Comparison of ENCODE assay signal across 22 cellular contexts in genomic region chr14:34361504-34362011, GRCh38.
DNase-seq lines count a peak whose midpoint lies in the region; ATAC-seq and TF ChIP-seq lines count a peak whose summit lies in the region.
"Had no signal": no experiment of that assay in that cellular context is flagged by ENCODE, and none has a peak within 500 bp of the region (broad histone marks: within the 10 kb centered on the region; RNA-seq: fewer than 3 reads in every experiment).

No MANE protein-coding gene starts in this region.

- no peak overlapping the region for H3K27ac Mint-ChIP-seq in immature natural killer cell
- H3K27ac Mint-ChIP-seq: CD4-positive, CD25-positive, alpha-beta regulatory T cell; dendritic cell treated with granulocyte-macrophage colony-stimulating factor and Interleukin-4, amounts not matched to agents 40 ng/mL and 50 ng/mL, for 4 days had no signal

- TF ChIP-seq CTCF in gastroesophageal sphincter (IDR thresholded peaks at IDR 0.05): no peak

- H3K27ac ChIP-seq in gastroesophageal sphincter (peak overlapping the region in 3 of 4 donors; percentile 29 to 73 (median 62)), muscle layer of duodenum (ENCODE audit: low read length) (peak overlapping the region; percentile 47), aorta (ENCODE audit: low read depth in 1 of 2, low read length in 2 of 2) (no peak overlapping the region)
- H3K27ac ChIP-seq: ovary had no signal

- H3K9me3 ChIP-seq in gastroesophageal sphincter (no peaks in the 10 kb centered on the region), muscle layer of duodenum (ENCODE audit: control insufficient read depth in 1 of 2, low read length in 2 of 2) (no peaks in the 10 kb centered on the region), aorta (ENCODE audit: control insufficient read depth, low read length) (no peaks in the 10 kb centered on the region)
- H3K9me3 ChIP-seq: ovary had no signal

- 39 to 91% methylated on average over 1 to 2 of the region's 2 CpGs for WGBS in gastroesophageal sphincter (ENCODE audit: low coverage in 1 of 2), 2 donors
- WGBS in aorta, 2 donors: 88% methylated on average over 2 of the region's 2 CpGs

- H3K27me3 Mint-ChIP-seq in immature natural killer cell (ENCODE audit: low read depth in 3 of 3): peaks cover 0 to 10% (median 3%) of the 10 kb centered on the region in 3 donors
- H3K27me3 Mint-ChIP-seq: dendritic cell treated with granulocyte-macrophage colony-stimulating factor and Interleukin-4, amounts not matched to agents 40 ng/mL and 50 ng/mL, for 4 days had no signal

- TF ChIP-seq POLR2A in gastroesophageal sphincter (IDR thresholded peaks at IDR 0.05): no peak

- ATAC-seq in Right ventricle myocardium inferior (peak; percentile 88), gastroesophageal sphincter (peak; percentile 87), aorta (ENCODE audit: low FRiP score) (peak; percentile 77), GM18858 (IDR thresholded peaks at IDR 0.05; ENCODE audit: unreplicated experiment) (no peak)
- ATAC-seq: HCT116 had no signal

- H3K36me3 Mint-ChIP-seq in immature natural killer cell: peaks cover 0 to 4% (median 0%) of the 10 kb centered on the region in 3 donors
- H3K36me3 Mint-ChIP-seq: CD4-positive, CD25-positive, alpha-beta regulatory T cell had no signal

- no peak overlapping the region for H3K4me3 ChIP-seq in gastroesophageal sphincter
- H3K4me3 ChIP-seq in muscle layer of duodenum (ENCODE audit: low read depth in 1 of 2, low read length in 2 of 2): no peak overlapping the region
- H3K4me3 ChIP-seq in aorta (ENCODE audit: low read length in 2 of 2): no peak overlapping the region
- H3K4me3 ChIP-seq: ovary had no signal

- H3K4me1 ChIP-seq in gastroesophageal sphincter (peaks cover 0 to 34% (median 5%) of the 10 kb centered on the region in 3 donors), muscle layer of duodenum (ENCODE audit: control insufficient read depth in 1 of 2, insufficient read depth in 2 of 2, low read length in 2 of 2) (peaks cover 0 to 17% of the 10 kb centered on the region in 2 donors), aorta (ENCODE audit: control insufficient read depth in 1 of 2, insufficient read depth in 2 of 2, low read length in 2 of 2) (no peaks in the 10 kb centered on the region)

- intact Hi-C loops in Right ventricle myocardium inferior (cut with DNase I) (no loop called here), cardiac septum (cut with DNase I) (no loop called here), aorta (cut with DNase I) (no loop called here)

- no peaks in the 10 kb centered on the region for H3K27me3 ChIP-seq in gastroesophageal sphincter
- H3K27me3 ChIP-seq in muscle layer of duodenum (ENCODE audit: low read depth, low read length): no peaks in the 10 kb centered on the region
- peaks cover 0 to 4% of the 10 kb centered on the region in 2 donors for H3K27me3 ChIP-seq in aorta (ENCODE audit: control insufficient read depth in 1 of 2, insufficient read depth in 2 of 2, low read length in 1 of 2)
- H3K27me3 ChIP-seq: ovary had no signal

- H3K4me3 Mint-ChIP-seq in immature natural killer cell: no peak overlapping the region
- H3K4me3 Mint-ChIP-seq: CD4-positive, CD25-positive, alpha-beta regulatory T cell; dendritic cell treated with granulocyte-macrophage colony-stimulating factor and Interleukin-4, amounts not matched to agents 40 ng/mL and 50 ng/mL, for 4 days had no signal

- H3K36me3 ChIP-seq in gastroesophageal sphincter (no peaks in the 10 kb centered on the region), muscle layer of duodenum (ENCODE audit: control insufficient read depth in 1 of 2, insufficient read depth in 2 of 2, low read length in 2 of 2) (no peaks in the 10 kb centered on the region), aorta (ENCODE audit: control insufficient read depth in 1 of 2, insufficient read depth in 2 of 2, low read length in 1 of 2) (no peaks in the 10 kb centered on the region)
- H3K36me3 ChIP-seq: ovary had no signal

- DNase-seq in Right ventricle myocardium inferior (ENCODE audit: missing footprints) (no peak), cardiac septum (ENCODE audit: low spot score) (no peak), aorta (no peak), immature natural killer cell (no peak), MV-4-11 (lab: John Stamatoyannopoulos, UW) (no peak)
- DNase-seq: 8988T; activated effector memory CD4-positive, alpha-beta T cell treated with Interleukin-2 at 50 U/mL for 16 hours; anterior cingulate cortex; CD4-positive, CD25-positive, alpha-beta regulatory T cell; foreskin fibroblast; KBM-7; NCI-H1694; NCI-H446; OCI-M1; stimulated activated CD4-positive, alpha-beta T cell treated with anti-CD3 and anti-CD28 coated beads, Interleukin-15, amount 100 ng/mL, for 24 hours; substantia nigra had no signal

- H3K9me3 Mint-ChIP-seq in immature natural killer cell: no peaks in the 10 kb centered on the region
- H3K9me3 Mint-ChIP-seq: CD4-positive, CD25-positive, alpha-beta regulatory T cell; dendritic cell treated with granulocyte-macrophage colony-stimulating factor and Interleukin-4, amounts not matched to agents 40 ng/mL and 50 ng/mL, for 4 days had no signal

- H3K4me1 Mint-ChIP-seq in immature natural killer cell: no peaks in the 10 kb centered on the region
- H3K4me1 Mint-ChIP-seq: CD4-positive, CD25-positive, alpha-beta regulatory T cell had no signal

- no peak for TF ChIP-seq EP300 in gastroesophageal sphincter (IDR thresholded peaks at IDR 0.05)

Comparison
In these comparisons a context has a peak if more than half of its experiments do, and no peak if none do; other contexts are left out.
1. H3K27ac ChIP-seq: peak in gastroesophageal sphincter (3 of 4) and muscle layer of duodenum (single experiment); none in aorta (0 of 2).